In genomic region chr12:120468271-120468845, GRCh38 we compare ENCODE assay signal across 8 cellular contexts. TPM values are rescaled to one million over a fixed set of nuclear protein-coding genes. Genes with fewer than 3 reads are reported as not detected.
DNase-seq lines count a peak whose midpoint lies in the region; ATAC-seq and TF ChIP-seq lines count a peak whose summit lies in the region.

No MANE protein-coding gene starts in this region.

- H3K27me3 Mint-ChIP-seq in activated CD4-positive, alpha-beta T cell treated with anti-CD3 and anti-CD28 coated beads, Interleukin-2, amount 10 ng/mL, durations not matched to agents 24 days and 14 days, result no peaks in the 10 kb centered on the region
- H3K27me3 Mint-ChIP-seq in activated B cell treated with CpG ODN at 0.5 μM for 24 hours, result no peaks in the 10 kb centered on the region
- no peaks in the 10 kb centered on the region for H3K27me3 Mint-ChIP-seq in naive thymus-derived CD8-positive, alpha-beta T cell

- H3K27ac Mint-ChIP-seq in activated CD4-positive, alpha-beta T cell treated with anti-CD3 and anti-CD28 coated beads, Interleukin-2, amount 10 ng/mL, durations not matched to agents 24 days and 14 days, result peak overlapping the region; percentile 85
- H3K27ac Mint-ChIP-seq in activated B cell treated with CpG ODN at 0.5 μM for 24 hours, result peak overlapping the region; percentile 86
- H3K27ac Mint-ChIP-seq in naive thymus-derived CD8-positive, alpha-beta T cell, result peak overlapping the region; percentile 85 to 95 (median 91)

- POLR2A ChIA-PET in activated B cell treated with CpG ODN at 0.5 μM for 24 hours (lab: Charles Lee), result interaction anchor here (0.5 to 3.5 kb wide), 19 partner anchors 10 to 1323 kb away, joined by 3 to 54 read pairs (median 7); partner anchors contain the start of genes ACADS, COQ5, COX6A1 and DYNLL1
- POLR2A ChIA-PET in naive thymus-derived CD8-positive, alpha-beta T cell (lab: Charles Lee), result interaction anchor here (0.9 to 5.4 kb wide), 11 partner anchors 9 to 176 kb away, joined by 3 to 52 read pairs (median 8); partner anchors contain the start of genes COX6A1, DYNLL1, GATC and POP5

- no peak for TF ChIP-seq CTCF in activated B cell treated with CpG ODN at 0.5 μM for 24 hours (IDR thresholded peaks at IDR 0.05)

- peak overlapping the region; percentile 90 for H3K4me3 Mint-ChIP-seq in activated CD4-positive, alpha-beta T cell treated with anti-CD3 and anti-CD28 coated beads, Interleukin-2, amount 10 ng/mL, durations not matched to agents 24 days and 14 days
- H3K4me3 Mint-ChIP-seq in activated B cell treated with CpG ODN at 0.5 μM for 24 hours, result peak overlapping the region; percentile 90
- peak overlapping the region; percentile 86 to 95 (median 92) for H3K4me3 Mint-ChIP-seq in naive thymus-derived CD8-positive, alpha-beta T cell

- no peaks in the 10 kb centered on the region for H3K9me3 Mint-ChIP-seq in activated CD4-positive, alpha-beta T cell treated with anti-CD3 and anti-CD28 coated beads, Interleukin-2, amount 10 ng/mL, durations not matched to agents 24 days and 14 days
- no peaks in the 10 kb centered on the region for H3K9me3 Mint-ChIP-seq in activated B cell treated with CpG ODN at 0.5 μM for 24 hours
- no peaks in the 10 kb centered on the region for H3K9me3 Mint-ChIP-seq in naive thymus-derived CD8-positive, alpha-beta T cell

- peaks cover 36% of the 10 kb centered on the region for H3K36me3 Mint-ChIP-seq in activated CD4-positive, alpha-beta T cell treated with anti-CD3 and anti-CD28 coated beads, Interleukin-2, amount 10 ng/mL, durations not matched to agents 24 days and 14 days (ENCODE audit: low read depth)
- H3K36me3 Mint-ChIP-seq in activated B cell treated with CpG ODN at 0.5 μM for 24 hours (ENCODE audit: low read depth), result peaks cover 40% of the 10 kb centered on the region
- H3K36me3 Mint-ChIP-seq in naive thymus-derived CD8-positive, alpha-beta T cell, result peaks cover 0 to 42% (median 4%) of the 10 kb centered on the region in 3 donors

- H3K4me1 Mint-ChIP-seq in activated CD4-positive, alpha-beta T cell treated with anti-CD3 and anti-CD28 coated beads, Interleukin-2, amount 10 ng/mL, durations not matched to agents 24 days and 14 days, result peaks cover 32% of the 10 kb centered on the region
- peaks cover 33% of the 10 kb centered on the region for H3K4me1 Mint-ChIP-seq in activated B cell treated with CpG ODN at 0.5 μM for 24 hours
- peaks cover 6 to 61% (median 58%) of the 10 kb centered on the region in 4 donors for H3K4me1 Mint-ChIP-seq in naive thymus-derived CD8-positive, alpha-beta T cell

- CTCF ChIA-PET in activated B cell treated with CpG ODN at 0.5 μM for 24 hours (lab: Charles Lee), result interaction anchor here (1.0 to 2.7 kb wide), 6 partner anchors 9 to 240 kb away, joined by 4 to 16 read pairs (median 6); partner anchors contain the start of genes COX6A1 and DYNLL1

- peak; percentile 77 for DNase-seq in activated CD4-positive, alpha-beta T cell treated with anti-CD3 and anti-CD28 coated beads, Interleukin-2, amount 10 ng/mL, durations not matched to agents 24 days and 14 days
- no peak for DNase-seq in activated CD4-positive, alpha-beta T cell treated with anti-CD3 and anti-CD28 coated beads, Interleukin-2, amount 50 U/mL, for 1 hour
- DNase-seq in KBM-7 (peak; percentile 54), activated B cell treated with CpG ODN at 0.5 μM for 24 hours (peak; percentile 21), NCI-H1436 treated with DMSO at 0.1 percent for 48 hours (lab: John Stamatoyannopoulos, UW) (no peak), T1000 (lab: John Stamatoyannopoulos, UW) (no peak)
- DNase-seq in naive thymus-derived CD8-positive, alpha-beta T cell, result no peak

- in situ Hi-C loops in KBM-7 (cut with MboI; ENCODE audit: low pct_unique_long_range_greater_than_20kb, low sequenced_read_pairs), result no loop called here

- intact Hi-C loops in activated CD4-positive, alpha-beta T cell treated with anti-CD3 and anti-CD28 coated beads, Interleukin-2, amount 10 ng/mL, durations not matched to agents 24 days and 14 days (cut with micrococcal nuclease), result loop anchor here (1.0 to 2.0 kb wide), 3 partner anchors 22 to 66 kb away; partner anchors contain the start of genes GATC, RNF10 and TRIAP1
- intact Hi-C loops in activated B cell treated with CpG ODN at 0.5 μM for 24 hours (cut with micrococcal nuclease), result loop anchor here (2.0 kb wide), 2 partner anchors 14 to 22 kb away; partner anchors contain the start of genes GATC and TRIAP1

- no peak for ATAC-seq in activated B cell treated with CpG ODN at 0.5 μM for 24 hours (ENCODE audit: low read depth)
- peak; percentile 2 for ATAC-seq in esophagus mucosa
- ATAC-seq in naive thymus-derived CD8-positive, alpha-beta T cell, result no peak

RNA-seq across cellular contexts. Expression of gene SRSF9, which starts 1.2 kb away (rescaled TPM):
- total RNA-seq in activated CD4-positive, alpha-beta T cell treated with anti-CD3 and anti-CD28 coated beads, Interleukin-2, amount 10 ng/mL, durations not matched to agents 24 days and 14 days, result 249 and 255 TPM in 2 replicates
- total RNA-seq in activated B cell treated with CpG ODN at 0.5 μM for 24 hours, result 191 and 192 TPM in 2 replicates
- 139 TPM for total RNA-seq in esophagus mucosa
- total RNA-seq in naive thymus-derived CD8-positive, alpha-beta T cell, result 100 to 1,000 TPM; 157 to 164 TPM
- 100 to 1,000 TPM; 181 to 198 (median 191) TPM for polyA plus RNA-seq in naive thymus-derived CD8-positive, alpha-beta T cell

RNA-seq across cellular contexts. Expression of gene GATC, which starts 22.1 kb away (rescaled TPM):
- total RNA-seq in activated CD4-positive, alpha-beta T cell treated with anti-CD3 and anti-CD28 coated beads, Interleukin-2, amount 10 ng/mL, durations not matched to agents 24 days and 14 days, result 34.1 and 41.0 TPM in 2 replicates
- total RNA-seq in activated B cell treated with CpG ODN at 0.5 μM for 24 hours (33.4 and 35.2 TPM in 2 replicates), esophagus mucosa (9.8 TPM)
- total RNA-seq in naive thymus-derived CD8-positive, alpha-beta T cell, result 10 to 100 TPM; 24.1 to 28.0 TPM
- polyA plus RNA-seq in naive thymus-derived CD8-positive, alpha-beta T cell, result 10 to 100 TPM; 14.6 to 19.2 (median 17.5) TPM

RNA-seq across cellular contexts. Expression of gene TRIAP1, which starts 22.2 kb away (rescaled TPM):
- total RNA-seq in activated CD4-positive, alpha-beta T cell treated with anti-CD3 and anti-CD28 coated beads, Interleukin-2, amount 10 ng/mL, durations not matched to agents 24 days and 14 days, result 54.6 and 57.5 TPM in 2 replicates
- total RNA-seq in activated B cell treated with CpG ODN at 0.5 μM for 24 hours (18.2 and 18.6 TPM in 2 replicates), esophagus mucosa (22.4 TPM)
- 10 to 100 TPM; 21.9 to 25.3 TPM for total RNA-seq in naive thymus-derived CD8-positive, alpha-beta T cell
- 10 to 100 TPM; 54.1 to 65.2 (median 63.7) TPM for polyA plus RNA-seq in naive thymus-derived CD8-positive, alpha-beta T cell

RNA-seq across cellular contexts. Expression of gene DYNLL1, which starts 27.6 kb away (rescaled TPM):
- total RNA-seq in activated CD4-positive, alpha-beta T cell treated with anti-CD3 and anti-CD28 coated beads, Interleukin-2, amount 10 ng/mL, durations not matched to agents 24 days and 14 days, result 330 and 351 TPM in 2 replicates
- total RNA-seq in activated B cell treated with CpG ODN at 0.5 μM for 24 hours (159 and 180 TPM in 2 replicates), esophagus mucosa (621 TPM)
- total RNA-seq in naive thymus-derived CD8-positive, alpha-beta T cell, result 10 to 100 TPM; 57.0 to 57.8 TPM
- 100 to 1,000 TPM; 156 to 192 (median 179) TPM for polyA plus RNA-seq in naive thymus-derived CD8-positive, alpha-beta T cell

RNA-seq across cellular contexts. Expression of gene COX6A1, which starts 30.4 kb away (rescaled TPM):
- total RNA-seq in activated CD4-positive, alpha-beta T cell treated with anti-CD3 and anti-CD28 coated beads, Interleukin-2, amount 10 ng/mL, durations not matched to agents 24 days and 14 days, result 362 and 363 TPM in 2 replicates
- total RNA-seq in activated B cell treated with CpG ODN at 0.5 μM for 24 hours, result 255 and 292 TPM in 2 replicates
- total RNA-seq in esophagus mucosa, result 514 TPM
- total RNA-seq in naive thymus-derived CD8-positive, alpha-beta T cell, result 100 to 1,000 TPM; 131 to 150 TPM
- polyA plus RNA-seq in naive thymus-derived CD8-positive, alpha-beta T cell, result 100 to 1,000 TPM; 683 to 799 (median 722) TPM

Comparison
In these comparisons a context has a peak if more than half of its experiments do, and no peak if none do; other contexts are left out.
1. DNase-seq: peak in activated CD4-positive, alpha-beta T cell treated with anti-CD3 and anti-CD28 coated beads, Interleukin-2, amount 10 ng/mL, durations not matched to agents 24 days and 14 days (single experiment), KBM-7 (single experiment) and activated B cell treated with CpG ODN at 0.5 μM for 24 hours (single experiment); none in activated CD4-positive, alpha-beta T cell treated with anti-CD3 and anti-CD28 coated beads, Interleukin-2, amount 50 U/mL, for 1 hour (single experiment), naive thymus-derived CD8-positive, alpha-beta T cell (0 of 10), NCI-H1436 treated with DMSO at 0.1 percent for 48 hours (single experiment) and T1000 (single experiment).
2. Peak in every context shown above with its lines, with median percentiles within 50 percentile points of each other: H3K27ac Mint-ChIP-seq and H3K4me3 Mint-ChIP-seq.